In the genomic region with DNA sequence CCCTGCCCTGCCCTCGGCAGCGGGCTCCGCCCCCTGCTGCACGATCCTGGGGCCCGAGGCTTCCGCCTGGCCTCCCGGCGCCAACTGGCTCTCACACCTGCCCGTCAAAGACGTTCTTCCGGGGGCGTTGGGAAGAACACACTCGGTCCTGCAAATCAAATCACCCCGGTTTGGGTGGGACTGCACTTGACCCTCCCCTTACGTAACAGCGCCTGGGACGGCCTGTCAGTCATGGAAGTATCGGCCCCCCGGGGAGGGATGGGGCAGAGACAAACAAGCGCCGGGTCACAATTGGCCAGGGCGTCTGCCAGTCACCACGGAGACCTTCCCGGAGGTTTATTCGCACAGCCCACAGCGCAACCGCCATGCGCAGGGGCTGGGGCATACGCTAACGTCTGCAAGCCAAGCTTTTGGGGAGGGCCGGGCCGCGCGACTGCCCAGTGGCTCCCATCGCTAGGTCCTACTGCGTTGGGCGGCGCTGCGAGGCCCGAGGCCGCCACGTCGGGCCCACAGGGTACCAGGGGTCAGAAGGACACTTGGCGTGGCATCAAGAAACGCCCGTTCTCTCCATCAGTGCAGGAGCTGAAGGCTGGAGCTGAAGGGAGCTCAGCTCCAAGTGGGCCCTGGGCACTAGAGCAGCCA, we compare ENCODE assay signal across 1 cellular context.
TF ChIP-seq lines count a peak whose summit lies in the region.

No MANE protein-coding gene starts in this region.

TF ChIP-seq in GM12878, 131 proteins besides CTCF, POLR2A, EP300 and RAD21 (continued from another document):
- TF ChIP-seq, protein P1, sequence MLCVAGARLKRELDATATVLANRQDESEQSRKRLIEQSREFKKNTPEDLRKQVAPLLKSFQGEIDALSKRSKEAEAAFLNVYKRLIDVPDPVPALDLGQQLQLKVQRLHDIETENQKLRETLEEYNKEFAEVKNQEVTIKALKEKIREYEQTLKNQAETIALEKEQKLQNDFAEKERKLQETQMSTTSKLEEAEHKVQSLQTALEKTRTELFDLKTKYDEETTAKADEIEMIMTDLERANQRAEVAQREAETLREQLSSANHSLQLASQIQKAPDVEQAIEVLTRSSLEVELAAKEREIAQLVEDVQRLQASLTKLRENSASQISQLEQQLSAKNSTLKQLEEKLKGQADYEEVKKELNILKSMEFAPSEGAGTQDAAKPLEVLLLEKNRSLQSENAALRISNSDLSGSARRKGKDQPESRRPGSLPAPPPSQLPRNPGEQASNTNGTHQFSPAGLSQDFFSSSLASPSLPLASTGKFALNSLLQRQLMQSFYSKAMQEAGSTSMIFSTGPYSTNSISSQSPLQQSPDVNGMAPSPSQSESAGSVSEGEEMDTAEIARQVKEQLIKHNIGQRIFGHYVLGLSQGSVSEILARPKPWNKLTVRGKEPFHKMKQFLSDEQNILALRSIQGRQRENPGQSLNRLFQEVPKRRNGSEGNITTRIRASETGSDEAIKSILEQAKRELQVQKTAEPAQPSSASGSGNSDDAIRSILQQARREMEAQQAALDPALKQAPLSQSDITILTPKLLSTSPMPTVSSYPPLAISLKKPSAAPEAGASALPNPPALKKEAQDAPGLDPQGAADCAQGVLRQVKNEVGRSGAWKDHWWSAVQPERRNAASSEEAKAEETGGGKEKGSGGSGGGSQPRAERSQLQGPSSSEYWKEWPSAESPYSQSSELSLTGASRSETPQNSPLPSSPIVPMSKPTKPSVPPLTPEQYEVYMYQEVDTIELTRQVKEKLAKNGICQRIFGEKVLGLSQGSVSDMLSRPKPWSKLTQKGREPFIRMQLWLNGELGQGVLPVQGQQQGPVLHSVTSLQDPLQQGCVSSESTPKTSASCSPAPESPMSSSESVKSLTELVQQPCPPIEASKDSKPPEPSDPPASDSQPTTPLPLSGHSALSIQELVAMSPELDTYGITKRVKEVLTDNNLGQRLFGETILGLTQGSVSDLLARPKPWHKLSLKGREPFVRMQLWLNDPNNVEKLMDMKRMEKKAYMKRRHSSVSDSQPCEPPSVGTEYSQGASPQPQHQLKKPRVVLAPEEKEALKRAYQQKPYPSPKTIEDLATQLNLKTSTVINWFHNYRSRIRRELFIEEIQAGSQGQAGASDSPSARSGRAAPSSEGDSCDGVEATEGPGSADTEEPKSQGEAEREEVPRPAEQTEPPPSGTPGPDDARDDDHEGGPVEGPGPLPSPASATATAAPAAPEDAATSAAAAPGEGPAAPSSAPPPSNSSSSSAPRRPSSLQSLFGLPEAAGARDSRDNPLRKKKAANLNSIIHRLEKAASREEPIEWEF (IDR thresholded peaks at IDR 0.05; ENCODE audit: insufficient replicate concordance, low read depth, low read length): no peak
- TF ChIP-seq POU2F2 (IDR thresholded peaks at IDR 0.05; ENCODE audit: borderline replicate concordance, low read depth, low read length): peak; percentile 64; the same call in 2 of the 3 replicates
- no peak; a peak in 1 of 4 replicates for TF ChIP-seq IKZF2 (IDR thresholded peaks at IDR 0.05)
- TF ChIP-seq, protein P2, sequence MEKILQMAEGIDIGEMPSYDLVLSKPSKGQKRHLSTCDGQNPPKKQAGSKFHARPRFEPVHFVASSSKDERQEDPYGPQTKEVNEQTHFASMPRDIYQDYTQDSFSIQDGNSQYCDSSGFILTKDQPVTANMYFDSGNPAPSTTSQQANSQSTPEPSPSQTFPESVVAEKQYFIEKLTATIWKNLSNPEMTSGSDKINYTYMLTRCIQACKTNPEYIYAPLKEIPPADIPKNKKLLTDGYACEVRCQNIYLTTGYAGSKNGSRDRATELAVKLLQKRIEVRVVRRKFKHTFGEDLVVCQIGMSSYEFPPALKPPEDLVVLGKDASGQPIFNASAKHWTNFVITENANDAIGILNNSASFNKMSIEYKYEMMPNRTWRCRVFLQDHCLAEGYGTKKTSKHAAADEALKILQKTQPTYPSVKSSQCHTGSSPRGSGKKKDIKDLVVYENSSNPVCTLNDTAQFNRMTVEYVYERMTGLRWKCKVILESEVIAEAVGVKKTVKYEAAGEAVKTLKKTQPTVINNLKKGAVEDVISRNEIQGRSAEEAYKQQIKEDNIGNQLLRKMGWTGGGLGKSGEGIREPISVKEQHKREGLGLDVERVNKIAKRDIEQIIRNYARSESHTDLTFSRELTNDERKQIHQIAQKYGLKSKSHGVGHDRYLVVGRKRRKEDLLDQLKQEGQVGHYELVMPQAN (conservative IDR thresholded peaks at IDR 0.05): peak; percentile 58; the same call in 1 of the 2 replicates
- TF ChIP-seq NR2C1 (IDR thresholded peaks at IDR 0.05): peak; percentile 18
- TF ChIP-seq, protein P3, sequence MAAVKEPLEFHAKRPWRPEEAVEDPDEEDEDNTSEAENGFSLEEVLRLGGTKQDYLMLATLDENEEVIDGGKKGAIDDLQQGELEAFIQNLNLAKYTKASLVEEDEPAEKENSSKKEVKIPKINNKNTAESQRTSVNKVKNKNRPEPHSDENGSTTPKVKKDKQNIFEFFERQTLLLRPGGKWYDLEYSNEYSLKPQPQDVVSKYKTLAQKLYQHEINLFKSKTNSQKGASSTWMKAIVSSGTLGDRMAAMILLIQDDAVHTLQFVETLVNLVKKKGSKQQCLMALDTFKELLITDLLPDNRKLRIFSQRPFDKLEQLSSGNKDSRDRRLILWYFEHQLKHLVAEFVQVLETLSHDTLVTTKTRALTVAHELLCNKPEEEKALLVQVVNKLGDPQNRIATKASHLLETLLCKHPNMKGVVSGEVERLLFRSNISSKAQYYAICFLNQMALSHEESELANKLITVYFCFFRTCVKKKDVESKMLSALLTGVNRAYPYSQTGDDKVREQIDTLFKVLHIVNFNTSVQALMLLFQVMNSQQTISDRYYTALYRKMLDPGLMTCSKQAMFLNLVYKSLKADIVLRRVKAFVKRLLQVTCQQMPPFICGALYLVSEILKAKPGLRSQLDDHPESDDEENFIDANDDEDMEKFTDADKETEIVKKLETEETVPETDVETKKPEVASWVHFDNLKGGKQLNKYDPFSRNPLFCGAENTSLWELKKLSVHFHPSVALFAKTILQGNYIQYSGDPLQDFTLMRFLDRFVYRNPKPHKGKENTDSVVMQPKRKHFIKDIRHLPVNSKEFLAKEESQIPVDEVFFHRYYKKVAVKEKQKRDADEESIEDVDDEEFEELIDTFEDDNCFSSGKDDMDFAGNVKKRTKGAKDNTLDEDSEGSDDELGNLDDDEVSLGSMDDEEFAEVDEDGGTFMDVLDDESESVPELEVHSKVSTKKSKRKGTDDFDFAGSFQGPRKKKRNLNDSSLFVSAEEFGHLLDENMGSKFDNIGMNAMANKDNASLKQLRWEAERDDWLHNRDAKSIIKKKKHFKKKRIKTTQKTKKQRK (IDR thresholded peaks at IDR 0.05; ENCODE audit: low read depth, low read length): peak; percentile 87
- 0 out of 3 replicates have a peak, but pooled peaks of 1 of the 2 experiments have one; percentile 22 for TF ChIP-seq EGR1 (IDR thresholded peaks at IDR 0.05; ENCODE audit: borderline replicate concordance in 1 of 2, low read depth in 2 of 2, low read length in 2 of 2)
- TF ChIP-seq SUPT20H (IDR thresholded peaks at IDR 0.05; ENCODE audit: borderline replicate concordance, control insufficient read depth, low read depth, low read length): no peak
- TF ChIP-seq, protein P4, sequence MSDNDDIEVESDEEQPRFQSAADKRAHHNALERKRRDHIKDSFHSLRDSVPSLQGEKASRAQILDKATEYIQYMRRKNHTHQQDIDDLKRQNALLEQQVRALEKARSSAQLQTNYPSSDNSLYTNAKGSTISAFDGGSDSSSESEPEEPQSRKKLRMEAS (IDR thresholded peaks at IDR 0.05; ENCODE audit: low read depth, low read length): peak; percentile 55; the same call in 1 of the 2 replicates
- peak; percentile 84 for TF ChIP-seq ATF7 (IDR thresholded peaks at IDR 0.05; ENCODE audit: low read depth)
- TF ChIP-seq SMARCA5 (IDR thresholded peaks at IDR 0.05): peak; percentile 73
- TF ChIP-seq TAF1 (IDR thresholded peaks at IDR 0.05; ENCODE audit: borderline replicate concordance, low read depth, low read length): peak; percentile 35; the same call in 1 of the 2 replicates
- peak; percentile 39 for TF ChIP-seq IKZF1 (conservative IDR thresholded peaks at IDR 0.05)
- TF ChIP-seq STAT1 (conservative IDR thresholded peaks at IDR 0.05): peak; percentile 72; the same call in 1 of the 2 replicates
- TF ChIP-seq RCOR1 (conservative IDR thresholded peaks at IDR 0.05; ENCODE audit: low read depth, low read length): no peak
